2 cellular contexts compared by ENCODE assay signal in the genomic region with DNA sequence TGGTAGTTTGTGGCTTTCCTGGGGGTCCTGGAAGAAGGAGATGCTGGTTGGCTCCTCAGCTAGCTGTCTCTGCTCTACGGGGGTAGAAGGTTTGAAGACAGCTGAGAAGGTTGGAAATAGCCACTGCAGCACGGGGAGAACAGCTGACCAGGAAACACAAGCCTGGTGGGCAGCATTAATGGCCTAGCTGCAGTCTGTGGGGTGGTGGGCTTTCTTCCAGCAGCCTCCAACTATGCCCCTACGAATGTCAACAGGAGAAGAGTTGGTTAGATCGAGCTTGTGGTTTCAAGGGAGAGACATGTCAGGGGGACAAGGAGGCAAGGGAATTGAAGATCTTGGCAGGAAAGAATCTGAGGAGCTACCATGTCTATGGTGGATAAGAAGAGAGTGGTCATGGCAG.
TF ChIP-seq lines count a peak whose summit lies in the region.

No MANE protein-coding gene starts in this region.

TF ChIP-seq in IMR-90, 13 proteins besides CTCF, POLR2A, EP300 and RAD21:
- no peak for TF ChIP-seq MAFK (IDR thresholded peaks at IDR 0.05; ENCODE audit: low read depth, low read length)
- TF ChIP-seq, protein P1, sequence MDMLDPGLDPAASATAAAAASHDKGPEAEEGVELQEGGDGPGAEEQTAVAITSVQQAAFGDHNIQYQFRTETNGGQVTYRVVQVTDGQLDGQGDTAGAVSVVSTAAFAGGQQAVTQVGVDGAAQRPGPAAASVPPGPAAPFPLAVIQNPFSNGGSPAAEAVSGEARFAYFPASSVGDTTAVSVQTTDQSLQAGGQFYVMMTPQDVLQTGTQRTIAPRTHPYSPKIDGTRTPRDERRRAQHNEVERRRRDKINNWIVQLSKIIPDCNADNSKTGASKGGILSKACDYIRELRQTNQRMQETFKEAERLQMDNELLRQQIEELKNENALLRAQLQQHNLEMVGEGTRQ (IDR thresholded peaks at IDR 0.05; ENCODE audit: low read depth, low read length), result no peak
- TF ChIP-seq NFE2L2 (IDR thresholded peaks at IDR 0.05; ENCODE audit: low read depth, low read length), result no peak
- TF ChIP-seq MAZ (IDR thresholded peaks at IDR 0.05; ENCODE audit: borderline replicate concordance, low read depth, low read length), result no peak
- no peak for TF ChIP-seq FOS (IDR thresholded peaks at IDR 0.05; ENCODE audit: low read depth, low read length)
- no peak for TF ChIP-seq MXI1 (IDR thresholded peaks at IDR 0.05; ENCODE audit: borderline replicate concordance, low read depth, low read length)
- no peak for TF ChIP-seq RCOR1 (IDR thresholded peaks at IDR 0.05; ENCODE audit: insufficient replicate concordance, low read length)
- no peak for TF ChIP-seq SMC3 (IDR thresholded peaks at IDR 0.05; ENCODE audit: low read depth, low read length)
- no peak for TF ChIP-seq CHD1 (IDR thresholded peaks at IDR 0.05; ENCODE audit: low read depth, low read length)
- TF ChIP-seq, protein P2, sequence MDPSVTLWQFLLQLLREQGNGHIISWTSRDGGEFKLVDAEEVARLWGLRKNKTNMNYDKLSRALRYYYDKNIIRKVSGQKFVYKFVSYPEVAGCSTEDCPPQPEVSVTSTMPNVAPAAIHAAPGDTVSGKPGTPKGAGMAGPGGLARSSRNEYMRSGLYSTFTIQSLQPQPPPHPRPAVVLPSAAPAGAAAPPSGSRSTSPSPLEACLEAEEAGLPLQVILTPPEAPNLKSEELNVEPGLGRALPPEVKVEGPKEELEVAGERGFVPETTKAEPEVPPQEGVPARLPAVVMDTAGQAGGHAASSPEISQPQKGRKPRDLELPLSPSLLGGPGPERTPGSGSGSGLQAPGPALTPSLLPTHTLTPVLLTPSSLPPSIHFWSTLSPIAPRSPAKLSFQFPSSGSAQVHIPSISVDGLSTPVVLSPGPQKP (IDR thresholded peaks at IDR 0.05; ENCODE audit: borderline replicate concordance, low read depth, low read length), result no peak
- TF ChIP-seq RFX5 (IDR thresholded peaks at IDR 0.05; ENCODE audit: low read depth, low read length), result no peak
- TF ChIP-seq CEBPB (IDR thresholded peaks at IDR 0.05; ENCODE audit: low read depth, low read length), result no peak

TF ChIP-seq in K562, 482 proteins besides CTCF, POLR2A, EP300 and RAD21:
- TF ChIP-seq, protein P3, sequence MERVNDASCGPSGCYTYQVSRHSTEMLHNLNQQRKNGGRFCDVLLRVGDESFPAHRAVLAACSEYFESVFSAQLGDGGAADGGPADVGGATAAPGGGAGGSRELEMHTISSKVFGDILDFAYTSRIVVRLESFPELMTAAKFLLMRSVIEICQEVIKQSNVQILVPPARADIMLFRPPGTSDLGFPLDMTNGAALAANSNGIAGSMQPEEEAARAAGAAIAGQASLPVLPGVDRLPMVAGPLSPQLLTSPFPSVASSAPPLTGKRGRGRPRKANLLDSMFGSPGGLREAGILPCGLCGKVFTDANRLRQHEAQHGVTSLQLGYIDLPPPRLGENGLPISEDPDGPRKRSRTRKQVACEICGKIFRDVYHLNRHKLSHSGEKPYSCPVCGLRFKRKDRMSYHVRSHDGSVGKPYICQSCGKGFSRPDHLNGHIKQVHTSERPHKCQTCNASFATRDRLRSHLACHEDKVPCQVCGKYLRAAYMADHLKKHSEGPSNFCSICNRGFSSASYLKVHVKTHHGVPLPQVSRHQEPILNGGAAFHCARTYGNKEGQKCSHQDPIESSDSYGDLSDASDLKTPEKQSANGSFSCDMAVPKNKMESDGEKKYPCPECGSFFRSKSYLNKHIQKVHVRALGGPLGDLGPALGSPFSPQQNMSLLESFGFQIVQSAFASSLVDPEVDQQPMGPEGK (CRISPR knock-in tag; IDR thresholded peaks at IDR 0.05; ENCODE audit: borderline replicate concordance), result no peak
- no peak for TF ChIP-seq KDM5B (IDR thresholded peaks at IDR 0.05; ENCODE audit: insufficient replicate concordance, low read depth, low read length)
- TF ChIP-seq FOXJ3 (CRISPR knock-in tag; IDR thresholded peaks at IDR 0.05), result no peak
- no peak for TF ChIP-seq ZNF165 (CRISPR knock-in tag; IDR thresholded peaks at IDR 0.05; ENCODE audit: borderline replicate concordance)
- TF ChIP-seq LCOR (CRISPR knock-in tag; IDR thresholded peaks at IDR 0.05), result no peak
- TF ChIP-seq LEF1 (IDR thresholded peaks at IDR 0.05), result no peak
- no peak for TF ChIP-seq ZKSCAN1 (IDR thresholded peaks at IDR 0.05; ENCODE audit: low read depth, low read length)
- TF ChIP-seq, protein P4, sequence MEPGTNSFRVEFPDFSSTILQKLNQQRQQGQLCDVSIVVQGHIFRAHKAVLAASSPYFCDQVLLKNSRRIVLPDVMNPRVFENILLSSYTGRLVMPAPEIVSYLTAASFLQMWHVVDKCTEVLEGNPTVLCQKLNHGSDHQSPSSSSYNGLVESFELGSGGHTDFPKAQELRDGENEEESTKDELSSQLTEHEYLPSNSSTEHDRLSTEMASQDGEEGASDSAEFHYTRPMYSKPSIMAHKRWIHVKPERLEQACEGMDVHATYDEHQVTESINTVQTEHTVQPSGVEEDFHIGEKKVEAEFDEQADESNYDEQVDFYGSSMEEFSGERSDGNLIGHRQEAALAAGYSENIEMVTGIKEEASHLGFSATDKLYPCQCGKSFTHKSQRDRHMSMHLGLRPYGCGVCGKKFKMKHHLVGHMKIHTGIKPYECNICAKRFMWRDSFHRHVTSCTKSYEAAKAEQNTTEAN (CRISPR knock-in tag; IDR thresholded peaks at IDR 0.05), result no peak
- TF ChIP-seq, protein P5, sequence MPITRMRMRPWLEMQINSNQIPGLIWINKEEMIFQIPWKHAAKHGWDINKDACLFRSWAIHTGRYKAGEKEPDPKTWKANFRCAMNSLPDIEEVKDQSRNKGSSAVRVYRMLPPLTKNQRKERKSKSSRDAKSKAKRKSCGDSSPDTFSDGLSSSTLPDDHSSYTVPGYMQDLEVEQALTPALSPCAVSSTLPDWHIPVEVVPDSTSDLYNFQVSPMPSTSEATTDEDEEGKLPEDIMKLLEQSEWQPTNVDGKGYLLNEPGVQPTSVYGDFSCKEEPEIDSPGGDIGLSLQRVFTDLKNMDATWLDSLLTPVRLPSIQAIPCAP (CRISPR knock-in tag; IDR thresholded peaks at IDR 0.05; ENCODE audit: borderline replicate concordance), result no peak
- no peak for TF ChIP-seq ELF1 (tag; IDR thresholded peaks at IDR 0.05)
- TF ChIP-seq, protein P6, sequence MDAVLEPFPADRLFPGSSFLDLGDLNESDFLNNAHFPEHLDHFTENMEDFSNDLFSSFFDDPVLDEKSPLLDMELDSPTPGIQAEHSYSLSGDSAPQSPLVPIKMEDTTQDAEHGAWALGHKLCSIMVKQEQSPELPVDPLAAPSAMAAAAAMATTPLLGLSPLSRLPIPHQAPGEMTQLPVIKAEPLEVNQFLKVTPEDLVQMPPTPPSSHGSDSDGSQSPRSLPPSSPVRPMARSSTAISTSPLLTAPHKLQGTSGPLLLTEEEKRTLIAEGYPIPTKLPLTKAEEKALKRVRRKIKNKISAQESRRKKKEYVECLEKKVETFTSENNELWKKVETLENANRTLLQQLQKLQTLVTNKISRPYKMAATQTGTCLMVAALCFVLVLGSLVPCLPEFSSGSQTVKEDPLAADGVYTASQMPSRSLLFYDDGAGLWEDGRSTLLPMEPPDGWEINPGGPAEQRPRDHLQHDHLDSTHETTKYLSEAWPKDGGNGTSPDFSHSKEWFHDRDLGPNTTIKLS (IDR thresholded peaks at IDR 0.05; ENCODE audit: borderline replicate concordance, low read depth), result no peak
TF ChIP-seq in K562: peak in this region for 0.
